In the genomic region with DNA sequence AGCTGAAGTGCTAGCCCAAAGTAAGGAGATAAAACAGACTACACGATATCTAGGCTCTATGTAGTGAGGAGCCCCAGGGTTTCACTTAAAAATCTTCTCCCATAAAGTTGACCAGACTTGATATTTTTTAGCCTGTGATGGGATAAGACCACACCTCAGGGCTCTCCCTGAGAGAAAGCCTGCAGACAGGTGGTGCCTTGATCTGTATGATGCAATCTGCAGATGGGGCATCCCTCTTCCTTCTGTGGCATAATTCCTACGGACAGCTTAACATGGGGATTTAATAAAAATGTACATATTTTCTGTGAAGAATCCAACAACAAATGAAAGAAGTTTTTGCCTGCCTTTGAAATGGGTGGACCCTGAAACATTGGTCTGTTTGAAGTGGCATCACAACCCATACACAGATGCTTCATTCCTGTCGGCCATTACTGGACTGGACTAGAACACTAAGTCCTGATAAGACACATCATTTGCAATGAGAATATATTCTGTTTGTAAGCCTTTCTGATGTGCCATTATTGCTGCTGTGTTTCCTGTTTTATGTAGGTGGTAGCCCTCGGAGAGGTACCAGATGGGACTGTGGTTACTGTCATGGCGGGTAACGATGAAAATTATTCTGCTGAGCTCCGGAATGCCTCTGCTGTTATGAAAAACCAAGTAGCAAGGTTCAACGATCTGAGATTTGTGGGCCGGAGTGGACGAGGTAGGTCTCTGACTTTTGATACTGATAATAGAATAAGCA, we compare ENCODE assay signal across 22 cellular contexts. TPM values are rescaled to one million over a fixed set of nuclear protein-coding genes. Genes with fewer than 3 reads are reported as not detected.
DNase-seq lines count a peak whose midpoint lies in the region; ATAC-seq and TF ChIP-seq lines count a peak whose summit lies in the region.
"Had no signal": no experiment of that assay in that cellular context is flagged by ENCODE, and none has a peak within 500 bp of the region (broad histone marks: within the 10 kb centered on the region; RNA-seq: fewer than 3 reads in every experiment).

No MANE protein-coding gene starts in this region.

- H3K36me3 ChIP-seq in CD8-positive, alpha-beta T cell (ENCODE audit: insufficient read depth, low read length): no peaks in the 10 kb centered on the region
- H3K36me3 ChIP-seq: BE2C, transverse colon had no signal

- no peaks in the 10 kb centered on the region for H3K27me3 Mint-ChIP-seq in CD8-positive, alpha-beta T cell (ENCODE audit: low read depth)
- no peaks in the 10 kb centered on the region for H3K27me3 Mint-ChIP-seq in activated CD8-positive, alpha-beta T cell treated with anti-CD3 and anti-CD28 coated beads for 36 hours
- peaks cover 2% of the 10 kb centered on the region for H3K27me3 Mint-ChIP-seq in memory B cell

- H3K27ac ChIP-seq in CD8-positive, alpha-beta T cell (ENCODE audit: low read depth, low read length): no peak overlapping the region
- H3K27ac ChIP-seq in HL-60 (replicated peaks): 0 out of 2 replicates have a peak overlapping the region, but pooled peaks have one; percentile 2

- no peak for TF ChIP-seq CTCF in CD8-positive, alpha-beta T cell (IDR thresholded peaks at IDR 0.05)
- TF ChIP-seq CTCF in HL-60 (IDR thresholded peaks at IDR 0.05; ENCODE audit: insufficient read depth, low read length): no peak
- no peak for TF ChIP-seq CTCF in activated CD8-positive, alpha-beta T cell treated with anti-CD3 and anti-CD28 coated beads for 36 hours (IDR thresholded peaks at IDR 0.05)

- peaks cover 49% of the 10 kb centered on the region for H3K4me1 ChIP-seq in CD8-positive, alpha-beta T cell (ENCODE audit: insufficient read depth, low read length)
- H3K4me1 ChIP-seq: BE2C had no signal

- intact Hi-C loops in CD8-positive, alpha-beta T cell (cut with DNase I, micrococcal nuclease): no loop called here
- intact Hi-C loops in activated CD8-positive, alpha-beta T cell treated with anti-CD3 and anti-CD28 coated beads for 36 hours (cut with micrococcal nuclease): loop anchor here (5.0 kb wide), 1 partner anchor 281 kb away; no protein-coding TSS in a partner anchor

- CTCF ChIA-PET in CD8-positive, alpha-beta T cell (lab: Charles Lee): interaction anchor here (0.7 kb wide), 1 partner anchor 258 kb away, joined by 3 read pairs; no protein-coding TSS in a partner anchor
- CTCF ChIA-PET in activated CD8-positive, alpha-beta T cell treated with anti-CD3 and anti-CD28 coated beads for 36 hours (lab: Charles Lee): interaction anchor here (1.0 to 1.8 kb wide), 2 partner anchors 10 to 11 kb away, joined by 3 to 5 read pairs; no protein-coding TSS in a partner anchor

- H3K27me3 ChIP-seq in CD8-positive, alpha-beta T cell (ENCODE audit: insufficient read depth, low read length): no peaks in the 10 kb centered on the region
- H3K27me3 ChIP-seq in HL-60 (ENCODE audit: insufficient read depth, poor library complexity, severe bottlenecking): no peaks in the 10 kb centered on the region
- H3K27me3 ChIP-seq: transverse colon had no signal

- H3K36me3 Mint-ChIP-seq in CD8-positive, alpha-beta T cell: no peaks in the 10 kb centered on the region
- H3K36me3 Mint-ChIP-seq in activated CD8-positive, alpha-beta T cell treated with anti-CD3 and anti-CD28 coated beads for 36 hours (ENCODE audit: low read depth): peaks cover 23% of the 10 kb centered on the region
- no peaks in the 10 kb centered on the region for H3K36me3 Mint-ChIP-seq in memory B cell
- H3K36me3 Mint-ChIP-seq: IgD-negative memory B cell; stimulated activated naive B cell treated with anti-CD40 and anti-IgM and Interleukin-4, amounts not matched to agents 10 μg/mL and 1 μg/mL and 100 μg/mL, for 72 hours had no signal

- peak; percentile 22 for ATAC-seq in CD8-positive, alpha-beta T cell
- peak; percentile 27 for ATAC-seq in activated CD8-positive, alpha-beta T cell treated with anti-CD3 and anti-CD28 coated beads for 36 hours
- ATAC-seq in memory B cell (ENCODE audit: low read depth) (no peak), GM21526 (IDR thresholded peaks at IDR 0.05; ENCODE audit: low FRiP score, unreplicated experiment) (no peak)
- ATAC-seq: GM23338; stimulated activated naive B cell treated with anti-CD40 and anti-IgM and Interleukin-4, amounts not matched to agents 10 μg/mL and 1 μg/mL and 100 μg/mL, for 72 hours had no signal

- H3K9me3 Mint-ChIP-seq in CD8-positive, alpha-beta T cell: no peaks in the 10 kb centered on the region
- H3K9me3 Mint-ChIP-seq in activated CD8-positive, alpha-beta T cell treated with anti-CD3 and anti-CD28 coated beads for 36 hours: no peaks in the 10 kb centered on the region
- H3K9me3 Mint-ChIP-seq in memory B cell: no peaks in the 10 kb centered on the region
- H3K9me3 Mint-ChIP-seq: GM23338; IgD-negative memory B cell; neural crest cell; stimulated activated naive B cell treated with anti-CD40 and anti-IgM and Interleukin-4, amounts not matched to agents 10 μg/mL and 1 μg/mL and 100 μg/mL, for 72 hours had no signal

- peak overlapping the region; percentile 48 for H3K4me3 Mint-ChIP-seq in CD8-positive, alpha-beta T cell
- peak overlapping the region; percentile 68 for H3K4me3 Mint-ChIP-seq in activated CD8-positive, alpha-beta T cell treated with anti-CD3 and anti-CD28 coated beads for 36 hours
- H3K4me3 Mint-ChIP-seq in memory B cell: no peak overlapping the region
- H3K4me3 Mint-ChIP-seq: GM23338; neural crest cell; stimulated activated naive B cell treated with anti-CD40 and anti-IgM and Interleukin-4, amounts not matched to agents 10 μg/mL and 1 μg/mL and 100 μg/mL, for 72 hours had no signal

- no peak for DNase-seq in CD8-positive, alpha-beta T cell
- DNase-seq in HL-60 (ENCODE audit: low read depth in 1 of 2, low spot score in 1 of 2): no peak
- DNase-seq in activated CD8-positive, alpha-beta T cell treated with anti-CD3 and anti-CD28 coated beads for 36 hours: no peak
- no peak for DNase-seq in memory B cell (ENCODE audit: low spot score in 2 of 2)
- no peak for DNase-seq in kidney tubule cell (ENCODE audit: low spot score)
- no peak for DNase-seq in RKO (ENCODE audit: low spot score)
- DNase-seq: activated CD4-positive, CD25-positive, alpha-beta regulatory T cell; amniotic stem cell; BE2C; caudate nucleus; DMS53; effector CD8-positive, alpha-beta T cell; islet precursor cell; mesendoderm; NCI-H1092 treated with DMSO at 0.1 percent for 48 hours; stimulated activated CD4-positive, alpha-beta T cell treated with anti-CD3 and anti-CD28 coated beads, Interleukin-12 subunit alpha, Interleukin-12 subunit beta, amount 100 ng/mL, for 4 hours; stimulated activated naive B cell treated with anti-CD40 and anti-IgM and Interleukin-4, amounts not matched to agents 10 μg/mL and 1 μg/mL and 100 μg/mL, for 72 hours; transverse colon had no signal

- H3K27ac Mint-ChIP-seq in CD8-positive, alpha-beta T cell: peak overlapping the region; percentile 23
- H3K27ac Mint-ChIP-seq in activated CD8-positive, alpha-beta T cell treated with anti-CD3 and anti-CD28 coated beads for 36 hours: peak overlapping the region; percentile 80
- H3K27ac Mint-ChIP-seq in memory B cell: peak overlapping the region; percentile 9
- H3K27ac Mint-ChIP-seq: GM23338; stimulated activated naive B cell treated with anti-CD40 and anti-IgM and Interleukin-4, amounts not matched to agents 10 μg/mL and 1 μg/mL and 100 μg/mL, for 72 hours had no signal

- peaks cover 69% of the 10 kb centered on the region for H3K4me1 Mint-ChIP-seq in CD8-positive, alpha-beta T cell (ENCODE audit: low read depth)
- H3K4me1 Mint-ChIP-seq in activated CD8-positive, alpha-beta T cell treated with anti-CD3 and anti-CD28 coated beads for 36 hours (ENCODE audit: low read depth): peaks cover 70% of the 10 kb centered on the region
- peaks cover 6% of the 10 kb centered on the region for H3K4me1 Mint-ChIP-seq in memory B cell
- H3K4me1 Mint-ChIP-seq: neural crest cell had no signal

- H3K4me3 ChIP-seq in CD8-positive, alpha-beta T cell (ENCODE audit: low read depth, low read length): no peak overlapping the region
- H3K4me3 ChIP-seq in HL-60 (replicated peaks; ENCODE audit: insufficient read depth, low read length): no peak overlapping the region
- H3K4me3 ChIP-seq: GM23338, transverse colon had no signal

- POLR2A ChIA-PET in CD8-positive, alpha-beta T cell (lab: Charles Lee): interaction anchor here (1.0 to 1.2 kb wide), 3 partner anchors 8 to 11 kb away, joined by 3 to 4 read pairs (median 3); no protein-coding TSS in a partner anchor
- POLR2A ChIA-PET in activated CD8-positive, alpha-beta T cell treated with anti-CD3 and anti-CD28 coated beads for 36 hours (lab: Charles Lee): interaction anchor here (0.6 to 1.6 kb wide), 5 partner anchors 9 to 724 kb away, joined by 3 to 4 read pairs (median 3); a partner anchor contains a TSS

- H3K9me3 ChIP-seq in CD8-positive, alpha-beta T cell (ENCODE audit: low read length): no peaks in the 10 kb centered on the region
- H3K9me3 ChIP-seq: BE2C, transverse colon had no signal

RNA-seq across cellular contexts. Expression of a gene that starts 53.8 kb away (rescaled TPM):
- 10 to 100 TPM in 1 of 2 experiments, 1 to 10 TPM in 1; 9.4 to 10.7 TPM for total RNA-seq in CD8-positive, alpha-beta T cell
- 10 to 100 TPM; 20.0 to 20.2 TPM for total RNA-seq in activated CD8-positive, alpha-beta T cell treated with anti-CD3 and anti-CD28 coated beads for 36 hours

Comparison
In these comparisons a context has a peak if more than half of its experiments do, and no peak if none do; other contexts are left out.
1. ATAC-seq: peak in CD8-positive, alpha-beta T cell (single experiment) and activated CD8-positive, alpha-beta T cell treated with anti-CD3 and anti-CD28 coated beads for 36 hours (single experiment); none in memory B cell (single experiment) and GM21526 (single experiment).
2. H3K27ac Mint-ChIP-seq: peak in every context shown above with its lines; median percentile 80 in activated CD8-positive, alpha-beta T cell treated with anti-CD3 and anti-CD28 coated beads for 36 hours; 23 in CD8-positive, alpha-beta T cell; 9 in memory B cell.